Comparison of ENCODE assay signal across 8 cellular contexts in the genomic region with DNA sequence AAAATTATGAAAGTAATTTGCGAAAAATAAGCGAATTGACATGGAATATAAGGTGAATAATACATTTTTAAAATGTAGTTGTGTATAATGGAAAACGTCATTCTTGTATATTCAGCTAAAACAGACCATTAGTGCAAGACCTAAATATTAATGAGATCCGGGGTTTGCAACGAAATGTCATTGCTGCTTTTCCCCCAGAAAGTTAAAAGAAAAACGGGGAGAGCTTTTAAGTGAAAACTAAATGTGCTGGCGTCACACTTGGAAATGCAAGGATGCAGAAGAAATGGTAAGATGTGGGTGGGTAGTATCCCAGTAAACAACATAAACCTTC. TPM values are rescaled to one million over a fixed set of nuclear protein-coding genes. Genes with fewer than 3 reads are reported as not detected.
DNase-seq lines count a peak whose midpoint lies in the region; ATAC-seq, FAIRE-seq and TF ChIP-seq lines count a peak whose summit lies in the region.

No MANE protein-coding gene starts in this region.

- peaks cover 12 to 16% (median 14%) of the 10 kb centered on the region in 3 donors for H3K4me1 Mint-ChIP-seq in CD8-positive, alpha-beta memory T cell

- 15 to 21% (median 16%) methylated on average over 7 of the region's 7 CpGs for WGBS in ovary, 3 donors

- no peaks in the 10 kb centered on the region for H3K9me3 ChIP-seq in CD8-positive, alpha-beta memory T cell (ENCODE audit: low read length)
- H3K9me3 ChIP-seq in Panc1 (ENCODE audit: control insufficient read depth, insufficient read depth, low read depth, low read length) (no peaks in the 10 kb centered on the region), ovary (no peaks in the 10 kb centered on the region)

- H3K36me3 ChIP-seq in CD8-positive, alpha-beta memory T cell (ENCODE audit: insufficient read depth, low read length): no peaks in the 10 kb centered on the region
- peaks cover 8% of the 10 kb centered on the region; the same call in 1 of the 2 replicates for H3K36me3 ChIP-seq in Panc1 (ENCODE audit: control insufficient read depth, insufficient read depth, low read length)
- H3K36me3 ChIP-seq in ovary: no peaks in the 10 kb centered on the region

- H3K27ac ChIP-seq in CD8-positive, alpha-beta memory T cell (ENCODE audit: low read depth, low read length): peak overlapping the region; percentile 48
- peak overlapping the region; percentile 98 for H3K27ac ChIP-seq in Panc1 (ENCODE audit: low read length)
- H3K27ac ChIP-seq in epithelial cell of prostate: peak overlapping the region; percentile 39
- H3K27ac ChIP-seq in ovary: no peak overlapping the region

- TF ChIP-seq POLR2A in ovary (IDR thresholded peaks at IDR 0.05): no peak
- no peak for TF ChIP-seq POLR2A in GM12892 (IDR thresholded peaks at IDR 0.05; ENCODE audit: low read depth, low read length)

- peak overlapping the region; percentile 91 for H3K4me3 ChIP-seq in CD8-positive, alpha-beta memory T cell (ENCODE audit: low read length)
- H3K4me3 ChIP-seq in Panc1 (ENCODE audit: low read depth in 2 of 2, low read length in 2 of 2) (peak overlapping the region; percentile 88 to 98), ovary (peak overlapping the region; percentile 78)

- H3K4me1 ChIP-seq in CD8-positive, alpha-beta memory T cell (ENCODE audit: insufficient read depth, low read length): peaks cover 10% of the 10 kb centered on the region
- H3K4me1 ChIP-seq in Panc1 (ENCODE audit: control insufficient read depth, insufficient read depth, low read length) (peaks cover 19% of the 10 kb centered on the region), ovary (ENCODE audit: insufficient read depth) (no peaks in the 10 kb centered on the region)

- TF ChIP-seq CTCF in Panc1 (IDR thresholded peaks at IDR 0.05) (no peak), ovary (IDR thresholded peaks at IDR 0.05) (no peak)

- POLR2A ChIA-PET in CD8-positive, alpha-beta memory T cell (lab: Charles Lee): interaction anchor here (0.6 to 2.0 kb wide), 2 partner anchors 15 to 220 kb away, joined by 5 to 8 read pairs; partner anchors contain the start of gene KCTD18
- POLR2A ChIA-PET in Panc1 (lab: Charles Lee): interaction anchor here (1.1 kb wide), 1 partner anchor 41 kb away, joined by 5 read pairs; no protein-coding TSS in a partner anchor

- CTCF ChIA-PET in CD8-positive, alpha-beta memory T cell (lab: Charles Lee): interaction anchor here (1.4 to 3.5 kb wide), 3 partner anchors 10 to 16 kb away, joined by 6 to 8 read pairs (median 6); partner anchors contain the start of gene KCTD18
- CTCF ChIA-PET in Panc1 (lab: Charles Lee): interaction anchor here (0.6 kb wide), 1 partner anchor 216 kb away, joined by 3 read pairs; no protein-coding TSS in a partner anchor

- no peak for DNase-seq in CD8-positive, alpha-beta memory T cell
- DNase-seq in Panc1 (ENCODE audit: low read depth, low spot score): no peak
- DNase-seq in epithelial cell of prostate (ENCODE audit: low read depth, low spot score): no peak
- no peak for DNase-seq in ovary
- DNase-seq in GM12892 (ENCODE audit: insufficient read length): no peak
- DNase-seq in NCI-H2107 treated with DMSO at 0.1 percent for 48 hours (lab: John Stamatoyannopoulos, UW; ENCODE audit: unreplicated experiment): no peak
- no peak for DNase-seq in GDM1 (lab: John Stamatoyannopoulos, UW)

- peaks cover 0 to 3% of the 10 kb centered on the region in 2 donors for H3K27me3 Mint-ChIP-seq in CD8-positive, alpha-beta memory T cell

- peak overlapping the region; percentile 38 to 88 (median 75) for H3K27ac Mint-ChIP-seq in CD8-positive, alpha-beta memory T cell

- H3K27me3 ChIP-seq in CD8-positive, alpha-beta memory T cell (ENCODE audit: insufficient read depth, low read length, poor library complexity, severe bottlenecking): no peaks in the 10 kb centered on the region
- H3K27me3 ChIP-seq in Panc1 (ENCODE audit: control insufficient read depth, insufficient read depth, low read length) (no peaks in the 10 kb centered on the region), ovary (no peaks in the 10 kb centered on the region)

- TF ChIP-seq EP300 in ovary (IDR thresholded peaks at IDR 0.05): no peak

- in situ Hi-C loops in Panc1 (cut with HindIII; ENCODE audit: low pct_unique_long_range_greater_than_20kb, low sequenced_read_pairs): no loop called here

- no peaks in the 10 kb centered on the region for H3K9me3 Mint-ChIP-seq in CD8-positive, alpha-beta memory T cell

- peak overlapping the region; percentile 91 to 98 (median 92) for H3K4me3 Mint-ChIP-seq in CD8-positive, alpha-beta memory T cell

- ATAC-seq in Panc1 (no peak), GM18873 (IDR thresholded peaks at IDR 0.05; ENCODE audit: low FRiP score, unreplicated experiment) (no peak)

- intact Hi-C loops in Panc1 (cut with micrococcal nuclease; ENCODE audit: unreplicated experiment) (no loop called here), ovary (cut with DNase I) (no loop called here)

- no TSS peak for BruUV-seq in Panc1 (replicated peaks; lab: Mats Ljungman, UMichigan)

- peaks cover 0 to 4% (median 0%) of the 10 kb centered on the region in 3 donors for H3K36me3 Mint-ChIP-seq in CD8-positive, alpha-beta memory T cell

- FAIRE-seq in GM12892 (lab: Jason Lieb, UNC): no peak

RNA-seq across cellular contexts. Expression of gene SGO2, which starts 0.5 kb away (rescaled TPM):
- 10 to 100 TPM; 18.6 to 19.9 TPM for total RNA-seq in CD8-positive, alpha-beta memory T cell
- 3.5 TPM for polyA plus RNA-seq in CD8-positive, alpha-beta memory T cell
- total RNA-seq in Panc1 (2021; ENCODE audit: unreplicated experiment) (34.0 TPM), ovary (1 to 10 TPM; 2.0 to 4.4 (median 2.7) TPM)
- polyA plus RNA-seq in Panc1 (2012; ENCODE audit: insufficient read length): 5.4 TPM
- 1 to 10 TPM; 1.8 to 2.8 TPM for polyA plus RNA-seq in ovary
- polyA plus RNA-seq in GM12892 (2012; ENCODE audit: missing spikeins): 14.5 TPM

RNA-seq across cellular contexts. Expression of gene KCTD18, which starts 15.6 kb away (rescaled TPM):
- total RNA-seq in CD8-positive, alpha-beta memory T cell: 10 to 100 TPM; 14.5 to 15.3 TPM
- 14.7 TPM for polyA plus RNA-seq in CD8-positive, alpha-beta memory T cell
- 14.7 TPM for total RNA-seq in Panc1 (2021; ENCODE audit: unreplicated experiment)
- polyA plus RNA-seq in Panc1 (2012; ENCODE audit: insufficient read length): 10.2 TPM
- total RNA-seq in ovary: 10 to 100 TPM in 6 of 7 donors, 1 to 10 TPM in 1; 9.5 to 15.1 (median 12.1) TPM
- polyA plus RNA-seq in ovary: 10 to 100 TPM; 12.0 to 14.6 TPM
- polyA plus RNA-seq in GM12892 (2012; ENCODE audit: missing spikeins): 16.3 TPM

Comparison
In these comparisons a context has a peak if more than half of its experiments do, and no peak if none do; other contexts are left out.
1. H3K27ac ChIP-seq: peak in CD8-positive, alpha-beta memory T cell (single experiment), Panc1 (single experiment) and epithelial cell of prostate (single experiment); none in ovary (0 of 2).
2. Peak in every context shown above with its lines, with median percentiles within 50 percentile points of each other: H3K4me3 ChIP-seq.